Comparison of ENCODE assay signal across 12 cellular contexts in genomic region chr19:40771101-40771539, GRCh38.
DNase-seq lines count a peak whose midpoint lies in the region; ATAC-seq and TF ChIP-seq lines count a peak whose summit lies in the region.
"Had no signal": no experiment of that assay in that cellular context is flagged by ENCODE, and none has a peak within 500 bp of the region (broad histone marks: within the 10 kb centered on the region; RNA-seq: fewer than 3 reads in every experiment).

No MANE protein-coding gene starts in this region.

- peaks cover 12 to 33% (median 15%) of the 10 kb centered on the region in 3 donors for H3K36me3 ChIP-seq in tibial artery

- intact Hi-C loops in tibial artery (cut with DNase I; ENCODE audit: low total_unique reads): no loop called here

- H3K27ac Mint-ChIP-seq in stimulated activated naive CD8-positive, alpha-beta T cell treated with anti-CD3 and anti-CD28 coated beads, Interleukin-15, amount 100 ng/mL, for 72 hours: no peak overlapping the region

- H3K4me3 Mint-ChIP-seq in stimulated activated naive CD8-positive, alpha-beta T cell treated with anti-CD3 and anti-CD28 coated beads, Interleukin-15, amount 100 ng/mL, for 72 hours: no peak overlapping the region

- H3K9me3 Mint-ChIP-seq in stimulated activated naive CD8-positive, alpha-beta T cell treated with anti-CD3 and anti-CD28 coated beads, Interleukin-15, amount 100 ng/mL, for 72 hours: peaks cover 0 to 3% of the 10 kb centered on the region in 2 donors

- H3K27me3 Mint-ChIP-seq in stimulated activated naive CD8-positive, alpha-beta T cell treated with anti-CD3 and anti-CD28 coated beads, Interleukin-15, amount 100 ng/mL, for 72 hours: no peaks in the 10 kb centered on the region

- H3K27me3 ChIP-seq in tibial artery: no peaks in the 10 kb centered on the region
- H3K27me3 ChIP-seq: BLaER1 treated with 17β-estradiol and CSF1 and Interleukin-3, amounts not matched to agents 10 nM and 100 nM had no signal

- no peak overlapping the region for H3K27ac ChIP-seq in tibial artery
- H3K27ac ChIP-seq: BLaER1 treated with 17β-estradiol and CSF1 and Interleukin-3, amounts not matched to agents 10 nM and 100 nM had no signal

- H3K4me1 Mint-ChIP-seq in stimulated activated naive CD8-positive, alpha-beta T cell treated with anti-CD3 and anti-CD28 coated beads, Interleukin-15, amount 100 ng/mL, for 72 hours: peaks cover 52% of the 10 kb centered on the region

- no peaks in the 10 kb centered on the region for H3K4me1 ChIP-seq in tibial artery

- ATAC-seq in stimulated activated naive CD8-positive, alpha-beta T cell treated with anti-CD3 and anti-CD28 coated beads, Interleukin-15, amount 100 ng/mL, for 72 hours: peak; percentile 39
- no peak for ATAC-seq in stimulated activated naive CD8-positive, alpha-beta T cell treated with anti-CD3 and anti-CD28 coated beads, Interleukin-15, Interleukin-2, amounts not matched to agents 100 U/mL and 50 U/mL, for 24 hours
- ATAC-seq in HG02870 (IDR thresholded peaks at IDR 0.05; ENCODE audit: unreplicated experiment) (no peak), GM21825 (IDR thresholded peaks at IDR 0.05; ENCODE audit: unreplicated experiment) (no peak)

- no peak for DNase-seq in stimulated activated naive CD8-positive, alpha-beta T cell treated with anti-CD3 and anti-CD28 coated beads, Interleukin-15, amount 100 ng/mL, for 72 hours
- no peak for DNase-seq in stimulated activated naive CD8-positive, alpha-beta T cell treated with anti-CD3 and anti-CD28 coated beads, Interleukin-15, Interleukin-2, amounts not matched to agents 100 U/mL and 50 U/mL, for 24 hours
- DNase-seq in NCI-H2171 (lab: John Stamatoyannopoulos, UW): peak; percentile 5
- DNase-seq in cerebellar cortex (ENCODE audit: low spot score): peak; percentile 27
- no peak for DNase-seq in tibial artery
- DNase-seq in GF-D8 (lab: John Stamatoyannopoulos, UW): no peak
- DNase-seq: head of caudate nucleus; stimulated activated CD8-positive, alpha-beta memory T cell treated with anti-CD3 and anti-CD28 coated beads, Interleukin-4, amount 100 ng/mL, for 48 hours had no signal

- no peaks in the 10 kb centered on the region for H3K9me3 ChIP-seq in tibial artery

- H3K4me3 ChIP-seq in tibial artery: no peak overlapping the region
- H3K4me3 ChIP-seq: BLaER1 treated with 17β-estradiol and CSF1 and Interleukin-3, amounts not matched to agents 10 nM and 100 nM; lung had no signal

- TF ChIP-seq CTCF in tibial artery (IDR thresholded peaks at IDR 0.05): no peak

Comparison
In these comparisons a context has a peak if more than half of its experiments do, and no peak if none do; other contexts are left out.
1. DNase-seq: peak in NCI-H2171 (single experiment) and cerebellar cortex (single experiment); none in stimulated activated naive CD8-positive, alpha-beta T cell treated with anti-CD3 and anti-CD28 coated beads, Interleukin-15, amount 100 ng/mL, for 72 hours (0 of 2), stimulated activated naive CD8-positive, alpha-beta T cell treated with anti-CD3 and anti-CD28 coated beads, Interleukin-15, Interleukin-2, amounts not matched to agents 100 U/mL and 50 U/mL, for 24 hours (single experiment), tibial artery (0 of 2) and GF-D8 (single experiment).